17 cellular contexts compared by ENCODE assay signal in the genomic region with DNA sequence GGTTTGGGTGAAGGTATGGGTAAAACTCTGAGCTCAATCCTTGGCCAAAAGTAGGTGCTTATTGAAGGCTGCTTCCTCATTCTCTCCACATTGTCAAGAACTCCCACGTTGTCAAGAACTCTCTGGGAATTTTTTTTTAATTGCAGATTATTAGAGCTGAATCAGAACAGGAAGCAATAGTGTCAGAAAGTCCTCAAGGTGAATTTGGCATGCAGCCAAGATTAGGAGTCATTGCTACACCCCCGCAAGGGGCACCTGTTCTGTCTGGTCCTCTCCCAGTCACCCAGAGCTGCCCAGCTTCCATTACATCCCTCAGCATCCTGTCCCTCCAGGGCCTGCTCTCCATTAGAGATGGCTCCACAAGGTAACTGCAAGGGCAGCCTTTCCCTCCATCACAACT.
"Had no signal": no experiment of that assay in that cellular context is flagged by ENCODE, and none has a peak within 500 bp of the region (broad histone marks: within the 10 kb centered on the region; RNA-seq: fewer than 3 reads in every experiment).

No MANE protein-coding gene starts in this region.

- DNase-seq: activated CD4-positive, alpha-beta T cell treated with anti-CD3 and anti-CD28 coated beads, Interleukin-2, amount 50 U/mL, for 1 hour; activated CD8-positive, alpha-beta memory T cell treated with anti-CD3 and anti-CD28 coated beads for 24 hours; activated naive CD8-positive, alpha-beta T cell treated with anti-CD3 and anti-CD28 coated beads, Interleukin-2, amount 10 ng/mL, durations not matched to agents 7 days and 5 days; aorta; cerebellar nuclear complex; dermis blood vessel endothelial cell; endodermal cell; erythroblast; mucosa of descending colon; naive thymus-derived CD4-positive, alpha-beta T cell; stimulated activated CD4-positive, alpha-beta T cell treated with anti-CD3 and anti-CD28 coated beads, Interleukin-1b, Interleukin-23, amount 100 ng/mL, for 48 hours; stomach; T-helper 9 cell; testis; upper lobe of left lung had no signal

- H3K4me3 ChIP-seq: mucosa of descending colon, stomach, testis, upper lobe of left lung had no signal

- ATAC-seq: activated CD4-positive, CD25-positive, alpha-beta regulatory T cell treated with anti-CD3 and anti-CD28 coated beads, Interleukin-2, amount 50 U/mL, for 24 hours; mucosa of descending colon; naive thymus-derived CD4-positive, alpha-beta T cell had no signal

- H3K27ac Mint-ChIP-seq: activated naive CD8-positive, alpha-beta T cell treated with anti-CD3 and anti-CD28 coated beads, Interleukin-2, amount 10 ng/mL, durations not matched to agents 7 days and 5 days; endodermal cell; naive thymus-derived CD4-positive, alpha-beta T cell had no signal

- H3K27me3 Mint-ChIP-seq: activated naive CD8-positive, alpha-beta T cell treated with anti-CD3 and anti-CD28 coated beads, Interleukin-2, amount 10 ng/mL, durations not matched to agents 7 days and 5 days; naive thymus-derived CD4-positive, alpha-beta T cell had no signal

- H3K36me3 Mint-ChIP-seq: activated naive CD8-positive, alpha-beta T cell treated with anti-CD3 and anti-CD28 coated beads, Interleukin-2, amount 10 ng/mL, durations not matched to agents 7 days and 5 days; naive thymus-derived CD4-positive, alpha-beta T cell had no signal

- H3K4me1 ChIP-seq: parathyroid adenoma, stomach, testis, upper lobe of left lung had no signal

- H3K4me1 Mint-ChIP-seq: naive thymus-derived CD4-positive, alpha-beta T cell had no signal

- H3K9me3 ChIP-seq: mucosa of descending colon, stomach, testis, upper lobe of left lung had no signal

- H3K27me3 ChIP-seq: stomach, testis, upper lobe of left lung had no signal

- H3K27ac ChIP-seq: parathyroid adenoma, stomach, testis, upper lobe of left lung had no signal

- H2AFZ ChIP-seq: parathyroid adenoma had no signal

- H3K79me2 ChIP-seq: parathyroid adenoma had no signal

- H3K4me3 Mint-ChIP-seq: activated naive CD8-positive, alpha-beta T cell treated with anti-CD3 and anti-CD28 coated beads, Interleukin-2, amount 10 ng/mL, durations not matched to agents 7 days and 5 days; endodermal cell; naive thymus-derived CD4-positive, alpha-beta T cell had no signal

- H3K9ac ChIP-seq: parathyroid adenoma had no signal

- H3K36me3 ChIP-seq: stomach, upper lobe of left lung had no signal

- H3K9me3 Mint-ChIP-seq: activated naive CD8-positive, alpha-beta T cell treated with anti-CD3 and anti-CD28 coated beads, Interleukin-2, amount 10 ng/mL, durations not matched to agents 7 days and 5 days; endodermal cell had no signal
